Comparison of ENCODE assay signal across 1 cellular context in the genomic region with DNA sequence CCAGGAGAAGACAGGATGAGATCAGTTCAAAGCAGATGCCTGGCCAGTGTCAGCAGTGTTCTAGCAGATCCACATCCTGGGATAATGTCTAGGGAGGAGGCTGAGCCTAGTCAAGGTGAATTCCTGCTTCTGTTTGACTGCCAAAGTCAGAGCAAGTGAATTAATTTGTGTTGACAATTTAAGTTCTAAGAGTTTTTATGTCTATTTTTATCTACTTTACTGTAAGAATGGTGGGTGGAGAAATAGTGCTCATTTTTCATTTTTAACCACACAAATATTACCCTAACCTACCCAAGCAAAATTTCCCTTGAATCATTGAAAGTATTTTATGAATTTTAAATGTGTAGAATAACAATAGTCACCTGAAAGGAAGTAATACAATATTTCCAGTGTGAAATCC.
TF ChIP-seq lines count a peak whose summit lies in the region.

No MANE protein-coding gene starts in this region.

TF ChIP-seq in GM12878, 131 proteins besides CTCF, POLR2A, EP300 and RAD21 (continued from another document):
- TF ChIP-seq ZBTB40 (IDR thresholded peaks at IDR 0.05; ENCODE audit: borderline replicate concordance) (no peak), NR2C1 (IDR thresholded peaks at IDR 0.05) (no peak), E2F4 (IDR thresholded peaks at IDR 0.05; ENCODE audit: low read depth, low read length) (no peak), NFIC (IDR thresholded peaks at IDR 0.05; ENCODE audit: low read depth, low read length) (peak; percentile 32; the same call in 1 of the 2 replicates), MEF2A (IDR thresholded peaks at IDR 0.05; ENCODE audit: insufficient read depth, low read depth, low read length) (peak; percentile 58; the same call in 1 of the 2 replicates), MEF2B (IDR thresholded peaks at IDR 0.05; ENCODE audit: partially characterized antibody, poor library complexity, severe bottlenecking) (peak; percentile 27), FOXM1 (IDR thresholded peaks at IDR 0.05; ENCODE audit: low read depth, low read length) (peak; percentile 39; the same call in 1 of the 2 replicates), RCOR1 (conservative IDR thresholded peaks at IDR 0.05; ENCODE audit: low read depth, low read length) (no peak), CEBPB (IDR thresholded peaks at IDR 0.05; ENCODE audit: borderline replicate concordance in 1 of 2, low read depth in 2 of 2, low read length in 2 of 2) (no peak)
- TF ChIP-seq, protein P1, sequence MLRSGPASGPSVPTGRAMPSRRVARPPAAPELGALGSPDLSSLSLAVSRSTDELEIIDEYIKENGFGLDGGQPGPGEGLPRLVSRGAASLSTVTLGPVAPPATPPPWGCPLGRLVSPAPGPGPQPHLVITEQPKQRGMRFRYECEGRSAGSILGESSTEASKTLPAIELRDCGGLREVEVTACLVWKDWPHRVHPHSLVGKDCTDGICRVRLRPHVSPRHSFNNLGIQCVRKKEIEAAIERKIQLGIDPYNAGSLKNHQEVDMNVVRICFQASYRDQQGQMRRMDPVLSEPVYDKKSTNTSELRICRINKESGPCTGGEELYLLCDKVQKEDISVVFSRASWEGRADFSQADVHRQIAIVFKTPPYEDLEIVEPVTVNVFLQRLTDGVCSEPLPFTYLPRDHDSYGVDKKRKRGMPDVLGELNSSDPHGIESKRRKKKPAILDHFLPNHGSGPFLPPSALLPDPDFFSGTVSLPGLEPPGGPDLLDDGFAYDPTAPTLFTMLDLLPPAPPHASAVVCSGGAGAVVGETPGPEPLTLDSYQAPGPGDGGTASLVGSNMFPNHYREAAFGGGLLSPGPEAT (IDR thresholded peaks at IDR 0.05; ENCODE audit: low read depth), result 0 out of 2 replicates have a peak, but pooled peaks have one; percentile 20
